ENCODE assay signal across 8 cellular contexts in the genomic region with DNA sequence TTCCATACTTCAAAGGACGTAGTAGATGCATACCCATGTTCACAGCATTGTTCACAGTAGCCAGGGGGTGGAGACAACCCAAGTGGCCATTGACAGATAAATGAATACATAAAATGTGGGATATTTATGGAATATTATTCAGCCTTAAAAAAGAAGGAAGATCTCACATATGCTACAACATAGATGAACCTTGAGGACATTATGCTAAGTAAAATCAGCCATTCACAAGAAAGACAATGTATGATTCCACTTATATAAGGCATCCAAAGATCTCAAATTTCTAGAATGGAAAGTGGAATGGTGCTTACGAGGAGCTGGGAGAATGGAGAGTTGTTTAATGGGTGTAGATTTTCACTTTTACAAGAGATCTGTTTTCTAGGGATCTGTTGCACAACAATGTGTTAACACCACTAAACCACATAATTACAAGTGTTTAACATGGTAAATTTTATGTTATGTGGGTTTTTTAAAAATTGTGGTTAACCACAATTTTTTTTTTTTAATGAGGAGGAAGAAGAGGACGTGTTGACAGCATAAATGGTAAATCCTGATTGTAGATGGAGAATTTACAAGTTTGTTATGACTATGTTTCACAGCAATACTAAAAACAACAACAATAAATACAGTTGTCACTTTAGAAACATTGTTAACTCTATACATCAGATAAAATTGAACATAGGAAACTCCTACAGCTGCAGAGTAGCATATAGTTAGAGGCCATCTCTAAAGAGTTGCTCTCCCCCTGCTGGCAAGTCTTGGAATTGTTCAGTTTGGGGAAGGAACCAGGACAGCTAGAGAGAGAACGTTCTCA. TPM values are rescaled to one million over a fixed set of nuclear protein-coding genes. Genes with fewer than 3 reads are reported as not detected.
DNase-seq lines count a peak whose midpoint lies in the region; ATAC-seq and FAIRE-seq lines count a peak whose summit lies in the region.

No MANE protein-coding gene starts in this region.

- intact Hi-C loops in aorta (cut with DNase I) = loop anchor here (5.0 to 10.0 kb wide), 3 partner anchors 122 to 575 kb away; no protein-coding TSS in a partner anchor

- peak; percentile 72 for DNase-seq in GM03348 (ENCODE audit: low spot score)
- DNase-seq in KG1 (lab: John Stamatoyannopoulos, UW) = peak; percentile 58
- DNase-seq in SHP77 treated with DMSO at 0.1 percent for 48 hours (lab: John Stamatoyannopoulos, UW) = peak; percentile 48
- peak; percentile 45 for DNase-seq in activated T-helper 9 cell treated with anti-CD3 and anti-CD28 coated beads, Interleukin-2, amount 50 U/mL, for 16 hours (ENCODE audit: low read depth)
- peak; percentile 18 to 45 for DNase-seq in frontal cortex (ENCODE audit: low spot score in 2 of 2)
- DNase-seq in pons (ENCODE audit: low spot score) = peak; percentile 80
- DNase-seq in aorta = peak; percentile 71 to 77

- H3K36me3 ChIP-seq in aorta (ENCODE audit: control insufficient read depth in 1 of 2, insufficient read depth in 2 of 2, low read length in 1 of 2) = no peaks in the 10 kb centered on the region

- WGBS in aorta, 2 donors = 63 to 68% methylated on average over 4 of the region's 4 CpGs

- no peaks in the 10 kb centered on the region for H3K27me3 ChIP-seq in aorta (ENCODE audit: control insufficient read depth in 1 of 2, insufficient read depth in 2 of 2, low read length in 1 of 2)

- no peaks in the 10 kb centered on the region for H3K9me3 ChIP-seq in aorta (ENCODE audit: control insufficient read depth, low read length)

- H3K4me3 ChIP-seq in aorta (ENCODE audit: low read length in 2 of 2) = no peak overlapping the region

- ATAC-seq in GM21786 (IDR thresholded peaks at IDR 0.05; ENCODE audit: unreplicated experiment) = peak; percentile 99
- ATAC-seq in aorta (ENCODE audit: low FRiP score) = peak; percentile 79

- peak; percentile 70 for FAIRE-seq in frontal cortex (lab: Jason Lieb, UNC)

- no peaks in the 10 kb centered on the region for H3K4me1 ChIP-seq in aorta (ENCODE audit: control insufficient read depth in 1 of 2, insufficient read depth in 2 of 2, low read length in 2 of 2)

- H3K27ac ChIP-seq in aorta (ENCODE audit: low read depth in 1 of 2, low read length in 2 of 2) = no peak overlapping the region

RNA-seq across cellular contexts. Expression of a gene that starts 41.6 kb away (rescaled TPM):
- total RNA-seq in frontal cortex (4.1 TPM), aorta (1,000 to 10,000 TPM in 1 of 2 donors, 100 to 1,000 TPM in 1; 588 to 1,507 TPM)
- polyA plus RNA-seq in aorta = 100 to 1,000 TPM; 221 to 957 TPM

Comparison
In these comparisons a context has a peak if more than half of its experiments do, and no peak if none do; other contexts are left out.
1. RNA of a gene that starts 41.6 kb away (total RNA-seq): 588 to 1,507 TPM in aorta; 4.1 TPM in frontal cortex (single experiment); every median in the first group is over 100 times any median in the second.
2. Peak in every context shown above with its lines, with median percentiles within 50 percentile points of each other: DNase-seq.